Comparison of ENCODE assay signal across 8 cellular contexts in the genomic region with DNA sequence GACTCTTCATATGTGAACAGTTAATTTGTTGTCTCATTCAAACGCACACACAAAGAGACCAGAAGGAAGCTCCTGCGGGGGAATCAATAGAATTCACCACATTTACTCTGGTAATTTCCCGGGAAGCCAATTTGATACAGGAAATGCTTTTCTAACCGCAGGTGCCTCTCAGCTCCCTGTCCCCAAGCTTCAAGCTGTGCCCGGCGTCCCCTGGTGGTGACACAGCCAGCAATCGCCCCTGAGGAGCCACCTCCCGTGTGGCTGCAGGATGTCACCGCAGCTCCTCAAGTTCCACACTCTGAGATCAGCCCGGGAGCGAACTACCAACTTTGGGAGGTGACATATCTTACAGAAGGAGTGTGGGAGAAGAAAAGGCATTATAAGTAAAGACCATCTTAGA.
DNase-seq lines count a peak whose midpoint lies in the region; ATAC-seq and TF ChIP-seq lines count a peak whose summit lies in the region.
"Not testable (repeated sequence)": the region's sequence is repeated elsewhere in the genome, so short reads cannot be mapped to it uniquely, and the experiment has no call there.

No MANE protein-coding gene starts in this region.

- not testable (repeated sequence) for H2AFZ ChIP-seq in MM.1S (ENCODE audit: low read length)

- H3K9ac ChIP-seq in MM.1S (ENCODE audit: low read length), result not testable (repeated sequence)

- H3K9me3 ChIP-seq in A673 (ENCODE audit: low read depth, low read length, poor library complexity, severe bottlenecking); HEK293 (ENCODE audit: control insufficient read depth, insufficient read depth, low read depth, low read length); MM.1S (replicated peaks; ENCODE audit: insufficient read depth, low read length): not testable (repeated sequence)

- not testable (repeated sequence) for H3K27ac Mint-ChIP-seq in glutamatergic neuron (ENCODE audit: unreplicated experiment); naive B cell

- in situ Hi-C loops in GM13977 (cut with MboI; ENCODE audit: low pct_unique_long_range_greater_than_20kb, low sequenced_read_pairs, unreplicated experiment), result not testable (repeated sequence)

- H3K27ac ChIP-seq in A673 (ENCODE audit: low read depth, low read length, poor library complexity, severe bottlenecking), result peak overlapping the region; percentile 90
- not testable (repeated sequence) for H3K27ac ChIP-seq in HEK293 (ENCODE audit: extremely low read depth, low read depth, low read length); MM.1S (ENCODE audit: low read length)

- not testable (repeated sequence) for H3K4me1 Mint-ChIP-seq in glutamatergic neuron (ENCODE audit: low read depth, unreplicated experiment); naive B cell

- not testable (repeated sequence) for H4K20me1 ChIP-seq in MM.1S (ENCODE audit: insufficient read depth, low read length)

- not testable (repeated sequence) for H3K4me2 ChIP-seq in MM.1S (ENCODE audit: low read depth, low read length)

- H3K4me3 Mint-ChIP-seq in glutamatergic neuron (ENCODE audit: unreplicated experiment); naive B cell: not testable (repeated sequence)

- H3K4me3 ChIP-seq in A673 (ENCODE audit: low read depth, low read length, poor library complexity, severe bottlenecking); HEK293 (ENCODE audit: low read depth, low read length); MM.1S (ENCODE audit: low read length): not testable (repeated sequence)

- CTCF ChIA-PET in A673 (lab: Charles Lee), result not testable (repeated sequence)
- CTCF ChIA-PET in HEK293 (lab: Yijun Ruan, JAX), result interaction anchor here (0.6 to 1.2 kb wide), 3 partner anchors 89 to 514 kb away, joined by 3 to 5 read pairs (median 4); no protein-coding TSS in a partner anchor

- not testable (repeated sequence) for H3K27me3 ChIP-seq in A673 (replicated peaks; ENCODE audit: insufficient read depth, low read depth, low read length, poor library complexity); MM.1S (replicated peaks; ENCODE audit: insufficient read depth, low read length)

- not testable (repeated sequence) for H3K9me3 Mint-ChIP-seq in glutamatergic neuron (ENCODE audit: unreplicated experiment); naive B cell

- TF ChIP-seq CTCF in A673 (conservative IDR thresholded peaks at IDR 0.05; ENCODE audit: low read depth, low read length) (peak; percentile 53), GM13977 (IDR thresholded peaks at IDR 0.05; ENCODE audit: extremely low read depth, insufficient read depth, missing control alignments) (peak; percentile 36), HEK293 (tag by site-specific recombination; IDR thresholded peaks at IDR 0.05) (peak; percentile 60), MM.1S (IDR thresholded peaks at IDR 0.05; ENCODE audit: low read length) (0 out of 2 replicates have a peak, but pooled peaks have one; percentile 5), glutamatergic neuron (IDR thresholded peaks at IDR 0.05; ENCODE audit: partially characterized antibody, unreplicated experiment) (peak; percentile 28)

- H3K27me3 Mint-ChIP-seq in glutamatergic neuron (ENCODE audit: unreplicated experiment), result not testable (repeated sequence)
- H3K27me3 Mint-ChIP-seq in naive B cell, result peaks cover 6 to 12% (median 11%) of the 10 kb centered on the region in 3 donors

- intact Hi-C loops in A673 (cut with micrococcal nuclease; ENCODE audit: unreplicated experiment), result loop anchor here (2.0 kb wide), 1 partner anchor 64 kb away; no protein-coding TSS in a partner anchor

- H3K36me3 ChIP-seq in A673 (ENCODE audit: insufficient read depth, low read length, poor library complexity, severe bottlenecking); HEK293 (ENCODE audit: control insufficient read depth in 2 of 2, insufficient read depth in 1 of 2, low read length in 2 of 2); MM.1S (replicated peaks; ENCODE audit: insufficient read depth, low read length): not testable (repeated sequence)

- not testable (repeated sequence) for ATAC-seq in naive B cell (ENCODE audit: low read depth in 2 of 2)

- H3K79me2 ChIP-seq in MM.1S (ENCODE audit: low read length), result not testable (repeated sequence)

- not testable (repeated sequence) for H3F3A ChIP-seq in MM.1S (ENCODE audit: insufficient read depth, low read length)

- H3K36me3 Mint-ChIP-seq in glutamatergic neuron (ENCODE audit: unreplicated experiment); naive B cell: not testable (repeated sequence)

- POLR2A ChIA-PET in A673 (lab: Charles Lee; ENCODE audit: low non-redundant PET); HEK293 (lab: Yijun Ruan, JAX): not testable (repeated sequence)

- H3K9me2 ChIP-seq in MM.1S (replicated peaks; ENCODE audit: insufficient read depth, low read length), result not testable (repeated sequence)

- BruUV-seq in A673 (replicated peaks; lab: Mats Ljungman, UMichigan), result not testable (repeated sequence)

- H3K4me1 ChIP-seq in A673 (ENCODE audit: insufficient read depth, low read length, poor library complexity, severe bottlenecking); HEK293 (ENCODE audit: control insufficient read depth, insufficient read depth, low read length); MM.1S (ENCODE audit: low read length): not testable (repeated sequence)

- DNase-seq in A673 (ENCODE audit: low spot score) (peak; percentile 95), NCI-H526 (lab: John Stamatoyannopoulos, UW) (peak; percentile 22 to 45), SW480 (ENCODE audit: low spot score) (peak; percentile 32), glutamatergic neuron (peak; percentile 44), naive B cell (peak; percentile 3)
- not testable (repeated sequence) for DNase-seq in GM13977 (ENCODE audit: low spot score); MM.1S

TF ChIP-seq in HEK293, 187 proteins besides CTCF, POLR2A, EP300 and RAD21:
- 0 out of 2 replicates have a peak, but pooled peaks have one; percentile 47 for TF ChIP-seq ZNF660 (tag by site-specific recombination; IDR thresholded peaks at IDR 0.05)
- TF ChIP-seq ZIC2 (tag by site-specific recombination; IDR thresholded peaks at IDR 0.05), result peak; percentile 91
- TF ChIP-seq GLIS1 (tag by site-specific recombination; IDR thresholded peaks at IDR 0.05), result peak; percentile 43
- TF ChIP-seq, protein P1, sequence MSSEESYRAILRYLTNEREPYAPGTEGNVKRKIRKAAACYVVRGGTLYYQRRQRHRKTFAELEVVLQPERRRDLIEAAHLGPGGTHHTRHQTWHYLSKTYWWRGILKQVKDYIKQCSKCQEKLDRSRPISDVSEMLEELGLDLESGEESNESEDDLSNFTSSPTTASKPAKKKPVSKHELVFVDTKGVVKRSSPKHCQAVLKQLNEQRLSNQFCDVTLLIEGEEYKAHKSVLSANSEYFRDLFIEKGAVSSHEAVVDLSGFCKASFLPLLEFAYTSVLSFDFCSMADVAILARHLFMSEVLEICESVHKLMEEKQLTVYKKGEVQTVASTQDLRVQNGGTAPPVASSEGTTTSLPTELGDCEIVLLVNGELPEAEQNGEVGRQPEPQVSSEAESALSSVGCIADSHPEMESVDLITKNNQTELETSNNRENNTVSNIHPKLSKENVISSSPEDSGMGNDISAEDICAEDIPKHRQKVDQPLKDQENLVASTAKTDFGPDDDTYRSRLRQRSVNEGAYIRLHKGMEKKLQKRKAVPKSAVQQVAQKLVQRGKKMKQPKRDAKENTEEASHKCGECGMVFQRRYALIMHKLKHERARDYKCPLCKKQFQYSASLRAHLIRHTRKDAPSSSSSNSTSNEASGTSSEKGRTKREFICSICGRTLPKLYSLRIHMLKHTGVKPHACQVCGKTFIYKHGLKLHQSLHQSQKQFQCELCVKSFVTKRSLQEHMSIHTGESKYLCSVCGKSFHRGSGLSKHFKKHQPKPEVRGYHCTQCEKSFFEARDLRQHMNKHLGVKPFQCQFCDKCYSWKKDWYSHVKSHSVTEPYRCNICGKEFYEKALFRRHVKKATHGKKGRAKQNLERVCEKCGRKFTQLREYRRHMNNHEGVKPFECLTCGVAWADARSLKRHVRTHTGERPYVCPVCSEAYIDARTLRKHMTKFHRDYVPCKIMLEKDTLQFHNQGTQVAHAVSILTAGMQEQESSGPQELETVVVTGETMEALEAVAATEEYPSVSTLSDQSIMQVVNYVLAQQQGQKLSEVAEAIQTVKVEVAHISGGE (tag by site-specific recombination; conservative IDR thresholded peaks at IDR 0.05; ENCODE audit: low read depth), result peak; percentile 82

Comparison
In these comparisons a context has a peak if more than half of its experiments do, and no peak if none do; other contexts are left out.
1. CTCF ChIP-seq: peak in every context shown above with its lines; median percentile 60 in HEK293; 53 in A673; 36 in GM13977; 28 in glutamatergic neuron; 5 in MM.1S.